In genomic region chr1:26838474-26839338, GRCh38 we compare ENCODE assay signal across 1 cellular context.
A peak's percentile ranks its signal among the peaks of the same experiment; 100 is the strongest.
TF ChIP-seq lines count a peak whose summit lies in the region.

No MANE protein-coding gene starts in this region.

TF ChIP-seq in HepG2, 621 proteins besides CTCF, POLR2A, EP300 and RAD21 (continues in another document):
- TF ChIP-seq FOXJ3 (CRISPR knock-in tag; IDR thresholded peaks at IDR 0.05; ENCODE audit: borderline replicate concordance) (peak; percentile 54; the same call in 1 of the 2 replicates), ZMYM3 (CRISPR knock-in tag; IDR thresholded peaks at IDR 0.05) (peak; percentile 86), FOXC1 (CRISPR knock-in tag; IDR thresholded peaks at IDR 0.05; ENCODE audit: borderline replicate concordance) (no peak), CCAR2 (optimal IDR thresholded peaks at IDR 0.05; ENCODE audit: low read depth, low read length) (no peak), KDM1A (CRISPR knock-in tag; IDR thresholded peaks at IDR 0.05) (peak; percentile 11; the same call in 1 of the 2 replicates), ZEB1 (IDR thresholded peaks at IDR 0.05; ENCODE audit: insufficient replicate concordance, low read depth) (no peak), ISL2 (CRISPR knock-in tag; IDR thresholded peaks at IDR 0.05) (no peak; the same call in 1 of the 2 replicates), ZNF256 (CRISPR knock-in tag; conservative IDR thresholded peaks at IDR 0.05) (0 out of 2 replicates have a peak, but pooled peaks have one; percentile 14), ZBTB7B (CRISPR knock-in tag; IDR thresholded peaks at IDR 0.05) (peak; percentile 75; the same call in 1 of the 2 replicates), HES4 (CRISPR knock-in tag; IDR thresholded peaks at IDR 0.05; ENCODE audit: borderline replicate concordance) (no peak), FOXA1 (IDR thresholded peaks at IDR 0.05) (no peak), FOXA1 (CRISPR knock-in tag; IDR thresholded peaks at IDR 0.05) (0 out of 2 replicates have a peak, but pooled peaks have one; percentile 28), YEATS2 (CRISPR knock-in tag; IDR thresholded peaks at IDR 0.05; ENCODE audit: borderline replicate concordance) (peak; percentile 71; the same call in 1 of the 2 replicates), TOPORS (CRISPR knock-in tag; IDR thresholded peaks at IDR 0.05) (no peak), ZNF350 (CRISPR knock-in tag; IDR thresholded peaks at IDR 0.05; ENCODE audit: borderline replicate concordance, low read depth) (peak; percentile 58; the same call in 1 of the 2 replicates), ZNF263 (CRISPR knock-in tag; IDR thresholded peaks at IDR 0.05) (0 out of 2 replicates have a peak, but pooled peaks have one; percentile 16), ZNF232 (CRISPR knock-in tag; IDR thresholded peaks at IDR 0.05; ENCODE audit: borderline replicate concordance) (no peak), DNMT3B (CRISPR knock-in tag; conservative IDR thresholded peaks at IDR 0.05) (no peak), HOMEZ (CRISPR knock-in tag; IDR thresholded peaks at IDR 0.05; ENCODE audit: low read depth) (no peak), ZNF10 (CRISPR knock-in tag; IDR thresholded peaks at IDR 0.05; ENCODE audit: borderline replicate concordance, low read depth) (no peak), HOXA3 (CRISPR knock-in tag; IDR thresholded peaks at IDR 0.05) (peak; percentile 82), ZFP1 (CRISPR knock-in tag; IDR thresholded peaks at IDR 0.05) (peak; percentile 43; the same call in 1 of the 2 replicates), ZSCAN31 (CRISPR knock-in tag; IDR thresholded peaks at IDR 0.05; ENCODE audit: low read depth) (peak; percentile 62; the same call in 1 of the 2 replicates), NR2C2 (CRISPR knock-in tag; IDR thresholded peaks at IDR 0.05; ENCODE audit: borderline replicate concordance) (0 out of 2 replicates have a peak, but pooled peaks have one; percentile 50), CBX5 (CRISPR knock-in tag; IDR thresholded peaks at IDR 0.05; ENCODE audit: borderline replicate concordance) (0 out of 2 replicates have a peak, but pooled peaks have one; percentile 41)
- TF ChIP-seq, protein P1, sequence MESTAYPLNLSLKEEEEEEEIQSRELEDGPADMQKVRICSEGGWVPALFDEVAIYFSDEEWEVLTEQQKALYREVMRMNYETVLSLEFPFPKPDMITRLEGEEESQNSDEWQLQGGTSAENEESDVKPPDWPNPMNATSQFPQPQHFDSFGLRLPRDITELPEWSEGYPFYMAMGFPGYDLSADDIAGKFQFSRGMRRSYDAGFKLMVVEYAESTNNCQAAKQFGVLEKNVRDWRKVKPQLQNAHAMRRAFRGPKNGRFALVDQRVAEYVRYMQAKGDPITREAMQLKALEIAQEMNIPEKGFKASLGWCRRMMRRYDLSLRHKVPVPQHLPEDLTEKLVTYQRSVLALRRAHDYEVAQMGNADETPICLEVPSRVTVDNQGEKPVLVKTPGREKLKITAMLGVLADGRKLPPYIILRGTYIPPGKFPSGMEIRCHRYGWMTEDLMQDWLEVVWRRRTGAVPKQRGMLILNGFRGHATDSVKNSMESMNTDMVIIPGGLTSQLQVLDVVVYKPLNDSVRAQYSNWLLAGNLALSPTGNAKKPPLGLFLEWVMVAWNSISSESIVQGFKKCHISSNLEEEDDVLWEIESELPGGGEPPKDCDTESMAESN (CRISPR knock-in tag; conservative IDR thresholded peaks at IDR 0.05) = no peak
- TF ChIP-seq, protein P2, sequence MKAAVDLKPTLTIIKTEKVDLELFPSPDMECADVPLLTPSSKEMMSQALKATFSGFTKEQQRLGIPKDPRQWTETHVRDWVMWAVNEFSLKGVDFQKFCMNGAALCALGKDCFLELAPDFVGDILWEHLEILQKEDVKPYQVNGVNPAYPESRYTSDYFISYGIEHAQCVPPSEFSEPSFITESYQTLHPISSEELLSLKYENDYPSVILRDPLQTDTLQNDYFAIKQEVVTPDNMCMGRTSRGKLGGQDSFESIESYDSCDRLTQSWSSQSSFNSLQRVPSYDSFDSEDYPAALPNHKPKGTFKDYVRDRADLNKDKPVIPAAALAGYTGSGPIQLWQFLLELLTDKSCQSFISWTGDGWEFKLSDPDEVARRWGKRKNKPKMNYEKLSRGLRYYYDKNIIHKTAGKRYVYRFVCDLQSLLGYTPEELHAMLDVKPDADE (CRISPR knock-in tag; IDR thresholded peaks at IDR 0.05) = no peak
- TF ChIP-seq, protein P3, sequence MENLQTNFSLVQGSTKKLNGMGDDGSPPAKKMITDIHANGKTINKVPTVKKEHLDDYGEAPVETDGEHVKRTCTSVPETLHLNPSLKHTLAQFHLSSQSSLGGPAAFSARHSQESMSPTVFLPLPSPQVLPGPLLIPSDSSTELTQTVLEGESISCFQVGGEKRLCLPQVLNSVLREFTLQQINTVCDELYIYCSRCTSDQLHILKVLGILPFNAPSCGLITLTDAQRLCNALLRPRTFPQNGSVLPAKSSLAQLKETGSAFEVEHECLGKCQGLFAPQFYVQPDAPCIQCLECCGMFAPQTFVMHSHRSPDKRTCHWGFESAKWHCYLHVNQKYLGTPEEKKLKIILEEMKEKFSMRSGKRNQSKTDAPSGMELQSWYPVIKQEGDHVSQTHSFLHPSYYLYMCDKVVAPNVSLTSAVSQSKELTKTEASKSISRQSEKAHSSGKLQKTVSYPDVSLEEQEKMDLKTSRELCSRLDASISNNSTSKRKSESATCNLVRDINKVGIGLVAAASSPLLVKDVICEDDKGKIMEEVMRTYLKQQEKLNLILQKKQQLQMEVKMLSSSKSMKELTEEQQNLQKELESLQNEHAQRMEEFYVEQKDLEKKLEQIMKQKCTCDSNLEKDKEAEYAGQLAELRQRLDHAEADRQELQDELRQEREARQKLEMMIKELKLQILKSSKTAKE (CRISPR knock-in tag; IDR thresholded peaks at IDR 0.05; ENCODE audit: borderline replicate concordance) = no peak
- TF ChIP-seq, protein P4, sequence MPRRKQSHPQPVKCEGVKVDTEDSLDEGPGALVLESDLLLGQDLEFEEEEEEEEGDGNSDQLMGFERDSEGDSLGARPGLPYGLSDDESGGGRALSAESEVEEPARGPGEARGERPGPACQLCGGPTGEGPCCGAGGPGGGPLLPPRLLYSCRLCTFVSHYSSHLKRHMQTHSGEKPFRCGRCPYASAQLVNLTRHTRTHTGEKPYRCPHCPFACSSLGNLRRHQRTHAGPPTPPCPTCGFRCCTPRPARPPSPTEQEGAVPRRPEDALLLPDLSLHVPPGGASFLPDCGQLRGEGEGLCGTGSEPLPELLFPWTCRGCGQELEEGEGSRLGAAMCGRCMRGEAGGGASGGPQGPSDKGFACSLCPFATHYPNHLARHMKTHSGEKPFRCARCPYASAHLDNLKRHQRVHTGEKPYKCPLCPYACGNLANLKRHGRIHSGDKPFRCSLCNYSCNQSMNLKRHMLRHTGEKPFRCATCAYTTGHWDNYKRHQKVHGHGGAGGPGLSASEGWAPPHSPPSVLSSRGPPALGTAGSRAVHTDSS (CRISPR knock-in tag; conservative IDR thresholded peaks at IDR 0.05) = no peak
- TF ChIP-seq, protein P5, sequence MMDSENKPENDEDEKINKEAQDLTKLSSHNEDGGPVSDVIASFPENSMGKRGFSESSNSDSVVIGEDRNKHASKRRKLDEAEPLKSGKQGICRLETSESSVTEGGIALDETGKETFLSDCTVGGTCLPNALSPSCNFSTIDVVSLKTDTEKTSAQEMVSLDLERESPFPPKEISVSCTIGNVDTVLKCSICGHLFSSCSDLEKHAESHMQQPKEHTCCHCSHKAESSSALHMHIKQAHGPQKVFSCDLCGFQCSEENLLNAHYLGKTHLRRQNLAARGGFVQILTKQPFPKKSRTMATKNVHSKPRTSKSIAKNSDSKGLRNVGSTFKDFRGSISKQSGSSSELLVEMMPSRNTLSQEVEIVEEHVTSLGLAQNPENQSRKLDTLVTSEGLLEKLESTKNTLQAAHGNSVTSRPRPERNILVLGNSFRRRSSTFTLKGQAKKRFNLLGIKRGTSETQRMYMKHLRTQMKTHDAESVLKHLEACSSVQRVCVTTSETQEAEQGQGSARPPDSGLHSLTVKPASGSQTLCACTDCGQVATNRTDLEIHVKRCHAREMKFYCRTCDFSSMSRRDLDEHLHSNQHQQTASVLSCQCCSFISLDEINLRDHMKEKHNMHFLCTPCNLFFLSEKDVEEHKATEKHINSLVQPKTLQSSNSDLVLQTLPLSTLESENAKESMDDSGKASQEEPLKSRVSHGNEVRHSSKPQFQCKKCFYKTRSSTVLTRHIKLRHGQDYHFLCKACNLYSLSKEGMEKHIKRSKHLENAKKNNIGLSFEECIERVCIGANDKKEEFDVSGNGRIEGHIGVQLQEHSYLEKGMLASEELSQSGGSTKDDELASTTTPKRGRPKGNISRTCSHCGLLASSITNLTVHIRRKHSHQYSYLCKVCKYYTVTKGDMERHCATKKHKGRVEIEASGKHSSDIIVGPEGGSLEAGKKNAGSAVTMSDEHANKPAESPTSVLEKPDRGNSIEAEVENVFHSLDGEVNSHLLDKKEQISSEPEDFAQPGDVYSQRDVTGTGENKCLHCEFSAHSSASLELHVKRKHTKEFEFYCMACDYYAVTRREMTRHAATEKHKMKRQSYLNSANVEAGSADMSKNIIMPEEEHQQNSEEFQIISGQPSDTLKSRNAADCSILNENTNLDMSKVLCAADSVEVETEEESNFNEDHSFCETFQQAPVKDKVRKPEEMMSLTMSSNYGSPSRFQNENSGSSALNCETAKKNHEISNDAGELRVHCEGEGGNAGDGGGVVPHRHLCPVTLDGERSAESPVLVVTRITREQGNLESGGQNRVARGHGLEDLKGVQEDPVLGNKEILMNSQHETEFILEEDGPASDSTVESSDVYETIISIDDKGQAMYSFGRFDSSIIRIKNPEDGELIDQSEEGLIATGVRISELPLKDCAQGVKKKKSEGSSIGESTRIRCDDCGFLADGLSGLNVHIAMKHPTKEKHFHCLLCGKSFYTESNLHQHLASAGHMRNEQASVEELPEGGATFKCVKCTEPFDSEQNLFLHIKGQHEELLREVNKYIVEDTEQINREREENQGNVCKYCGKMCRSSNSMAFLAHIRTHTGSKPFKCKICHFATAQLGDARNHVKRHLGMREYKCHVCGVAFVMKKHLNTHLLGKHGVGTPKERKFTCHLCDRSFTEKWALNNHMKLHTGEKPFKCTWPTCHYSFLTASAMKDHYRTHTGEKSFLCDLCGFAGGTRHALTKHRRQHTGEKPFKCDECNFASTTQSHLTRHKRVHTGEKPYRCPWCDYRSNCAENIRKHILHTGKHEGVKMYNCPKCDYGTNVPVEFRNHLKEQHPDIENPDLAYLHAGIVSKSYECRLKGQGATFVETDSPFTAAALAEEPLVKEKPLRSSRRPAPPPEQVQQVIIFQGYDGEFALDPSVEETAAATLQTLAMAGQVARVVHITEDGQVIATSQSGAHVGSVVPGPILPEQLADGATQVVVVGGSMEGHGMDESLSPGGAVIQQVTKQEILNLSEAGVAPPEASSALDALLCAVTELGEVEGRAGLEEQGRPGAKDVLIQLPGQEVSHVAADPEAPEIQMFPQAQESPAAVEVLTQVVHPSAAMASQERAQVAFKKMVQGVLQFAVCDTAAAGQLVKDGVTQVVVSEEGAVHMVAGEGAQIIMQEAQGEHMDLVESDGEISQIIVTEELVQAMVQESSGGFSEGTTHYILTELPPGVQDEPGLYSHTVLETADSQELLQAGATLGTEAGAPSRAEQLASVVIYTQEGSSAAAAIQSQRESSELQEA (CRISPR knock-in tag; IDR thresholded peaks at IDR 0.05; ENCODE audit: not compliant biosample characterization) = peak; percentile 30
- TF ChIP-seq, protein P6, sequence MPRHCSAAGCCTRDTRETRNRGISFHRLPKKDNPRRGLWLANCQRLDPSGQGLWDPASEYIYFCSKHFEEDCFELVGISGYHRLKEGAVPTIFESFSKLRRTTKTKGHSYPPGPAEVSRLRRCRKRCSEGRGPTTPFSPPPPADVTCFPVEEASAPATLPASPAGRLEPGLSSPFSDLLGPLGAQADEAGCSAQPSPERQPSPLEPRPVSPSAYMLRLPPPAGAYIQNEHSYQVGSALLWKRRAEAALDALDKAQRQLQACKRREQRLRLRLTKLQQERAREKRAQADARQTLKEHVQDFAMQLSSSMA (CRISPR knock-in tag; IDR thresholded peaks at IDR 0.05) = no peak
- TF ChIP-seq, protein P7, sequence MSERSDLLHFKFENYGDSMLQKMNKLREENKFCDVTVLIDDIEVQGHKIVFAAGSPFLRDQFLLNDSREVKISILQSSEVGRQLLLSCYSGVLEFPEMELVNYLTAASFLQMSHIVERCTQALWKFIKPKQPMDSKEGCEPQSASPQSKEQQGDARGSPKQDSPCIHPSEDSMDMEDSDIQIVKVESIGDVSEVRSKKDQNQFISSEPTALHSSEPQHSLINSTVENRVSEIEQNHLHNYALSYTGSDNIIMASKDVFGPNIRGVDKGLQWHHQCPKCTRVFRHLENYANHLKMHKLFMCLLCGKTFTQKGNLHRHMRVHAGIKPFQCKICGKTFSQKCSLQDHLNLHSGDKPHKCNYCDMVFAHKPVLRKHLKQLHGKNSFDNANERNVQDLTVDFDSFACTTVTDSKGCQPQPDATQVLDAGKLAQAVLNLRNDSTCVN (CRISPR knock-in tag; IDR thresholded peaks at IDR 0.05; ENCODE audit: borderline replicate concordance) = peak; percentile 76; the same call in 1 of the 2 replicates
- TF ChIP-seq, protein P8, sequence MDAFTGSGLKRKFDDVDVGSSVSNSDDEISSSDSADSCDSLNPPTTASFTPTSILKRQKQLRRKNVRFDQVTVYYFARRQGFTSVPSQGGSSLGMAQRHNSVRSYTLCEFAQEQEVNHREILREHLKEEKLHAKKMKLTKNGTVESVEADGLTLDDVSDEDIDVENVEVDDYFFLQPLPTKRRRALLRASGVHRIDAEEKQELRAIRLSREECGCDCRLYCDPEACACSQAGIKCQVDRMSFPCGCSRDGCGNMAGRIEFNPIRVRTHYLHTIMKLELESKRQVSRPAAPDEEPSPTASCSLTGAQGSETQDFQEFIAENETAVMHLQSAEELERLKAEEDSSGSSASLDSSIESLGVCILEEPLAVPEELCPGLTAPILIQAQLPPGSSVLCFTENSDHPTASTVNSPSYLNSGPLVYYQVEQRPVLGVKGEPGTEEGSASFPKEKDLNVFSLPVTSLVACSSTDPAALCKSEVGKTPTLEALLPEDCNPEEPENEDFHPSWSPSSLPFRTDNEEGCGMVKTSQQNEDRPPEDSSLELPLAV (CRISPR knock-in tag; conservative IDR thresholded peaks at IDR 0.05; ENCODE audit: low read depth) = no peak
- TF ChIP-seq, protein P9, sequence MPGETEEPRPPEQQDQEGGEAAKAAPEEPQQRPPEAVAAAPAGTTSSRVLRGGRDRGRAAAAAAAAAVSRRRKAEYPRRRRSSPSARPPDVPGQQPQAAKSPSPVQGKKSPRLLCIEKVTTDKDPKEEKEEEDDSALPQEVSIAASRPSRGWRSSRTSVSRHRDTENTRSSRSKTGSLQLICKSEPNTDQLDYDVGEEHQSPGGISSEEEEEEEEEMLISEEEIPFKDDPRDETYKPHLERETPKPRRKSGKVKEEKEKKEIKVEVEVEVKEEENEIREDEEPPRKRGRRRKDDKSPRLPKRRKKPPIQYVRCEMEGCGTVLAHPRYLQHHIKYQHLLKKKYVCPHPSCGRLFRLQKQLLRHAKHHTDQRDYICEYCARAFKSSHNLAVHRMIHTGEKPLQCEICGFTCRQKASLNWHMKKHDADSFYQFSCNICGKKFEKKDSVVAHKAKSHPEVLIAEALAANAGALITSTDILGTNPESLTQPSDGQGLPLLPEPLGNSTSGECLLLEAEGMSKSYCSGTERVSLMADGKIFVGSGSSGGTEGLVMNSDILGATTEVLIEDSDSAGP (CRISPR knock-in tag; IDR thresholded peaks at IDR 0.05; ENCODE audit: borderline replicate concordance) = peak; percentile 23; the same call in 1 of the 2 replicates
